Comparison of ENCODE assay signal across 28 cellular contexts in genomic region chr15:29633971-29634370, GRCh38.
"Had no signal": no experiment of that assay in that cellular context is flagged by ENCODE, and none has a peak within 500 bp of the region (broad histone marks: within the 10 kb centered on the region; RNA-seq: fewer than 3 reads in every experiment).

No MANE protein-coding gene starts in this region.

- FAIRE-seq: urothelium cell line had no signal

- H3K4me3 Mint-ChIP-seq: stimulated activated effector memory CD8-positive, alpha-beta T cell treated with anti-CD3 and anti-CD28 coated beads, Interleukin-12 subunit alpha, Interleukin-12 subunit beta, amount 100 ng/mL, for 72 hours; stimulated activated memory B cell treated with anti-CD40 and anti-IgM and Interleukin-4, amounts not matched to agents 10 μg/mL and 1 μg/mL and 100 μg/mL, for 72 hours; stimulated activated naive B cell treated with anti-CD40 and anti-IgM and Interleukin-4, amounts not matched to agents 10 μg/mL and 1 μg/mL and 100 μg/mL, for 72 hours; stimulated activated naive CD8-positive, alpha-beta T cell treated with anti-CD3 and anti-CD28 coated beads, Interleukin-15, amount 100 ng/mL, for 72 hours; stimulated activated naive CD8-positive, alpha-beta T cell treated with anti-CD3 and anti-CD28 coated beads, Interleukin-15, Interleukin-2, amounts not matched to agents 100 ng/mL and 50 ng/mL, for 24 hours; type B pancreatic cell had no signal

- H3K27me3 ChIP-seq: testis, thyroid gland, tibial nerve, transverse colon, upper lobe of left lung, upper lobe of right lung, uterus had no signal

- DNase-seq: stimulated activated CD4-positive, alpha-beta T cell treated with anti-CD3 and anti-CD28 coated beads, Interleukin-2, amount 100 ng/mL, for 48 hours; stimulated activated CD4-positive, alpha-beta T cell treated with anti-CD3 and anti-CD28 coated beads, Interleukin-4, amount 100 ng/mL, for 1 hour; stimulated activated CD4-positive, alpha-beta T cell treated with anti-CD3 and anti-CD28 coated beads, Interleukin-4, amount 100 ng/mL, for 24 hours; stimulated activated CD4-positive, alpha-beta T cell treated with anti-CD3 and anti-CD28 coated beads, Interleukin-4, amount 100 ng/mL, for 4 hours; stimulated activated CD8-positive, alpha-beta memory T cell treated with anti-CD3 and anti-CD28 coated beads, Interleukin-4, amount 100 ng/mL, for 48 hours; stimulated activated naive B cell treated with anti-CD40 and anti-IgM and Interleukin-4, amounts not matched to agents 10 μg/mL and 1 μg/mL and 100 μg/mL, for 72 hours; stimulated activated naive CD4-positive, alpha-beta T cell; stimulated activated naive CD4-positive, alpha-beta T cell treated with Interleukin-2 at 50 U/mL for 16 hours; stimulated activated naive CD8-positive, alpha-beta T cell treated with anti-CD3 and anti-CD28 coated beads, Interleukin-15, amount 100 ng/mL, for 72 hours; stimulated activated naive CD8-positive, alpha-beta T cell treated with anti-CD3 and anti-CD28 coated beads, Interleukin-15, Interleukin-2, amounts not matched to agents 100 U/mL and 50 U/mL, for 24 hours; stomach; substantia nigra; testis; thyroid gland; tibial artery; transverse colon; trophoblast cell; upper lobe of left lung; upper lobe of right lung; uterus had no signal

- H3K36me3 Mint-ChIP-seq: stimulated activated effector memory CD8-positive, alpha-beta T cell treated with anti-CD3 and anti-CD28 coated beads, Interleukin-12 subunit alpha, Interleukin-12 subunit beta, amount 100 ng/mL, for 72 hours; stimulated activated memory B cell treated with anti-CD40 and anti-IgM and Interleukin-4, amounts not matched to agents 10 μg/mL and 1 μg/mL and 100 μg/mL, for 72 hours; stimulated activated naive B cell treated with anti-CD40 and anti-IgM and Interleukin-4, amounts not matched to agents 10 μg/mL and 1 μg/mL and 100 μg/mL, for 72 hours; type B pancreatic cell had no signal

- H3K36me3 ChIP-seq: stomach, suprapubic skin, thoracic aorta, thyroid gland, tibial artery, tibial nerve, transverse colon, upper lobe of left lung, upper lobe of right lung, uterus had no signal

- H3K27ac Mint-ChIP-seq: stimulated activated effector memory CD8-positive, alpha-beta T cell treated with anti-CD3 and anti-CD28 coated beads, Interleukin-12 subunit alpha, Interleukin-12 subunit beta, amount 100 ng/mL, for 72 hours; stimulated activated memory B cell treated with anti-CD40 and anti-IgM and Interleukin-4, amounts not matched to agents 10 μg/mL and 1 μg/mL and 100 μg/mL, for 72 hours; stimulated activated naive B cell treated with anti-CD40 and anti-IgM and Interleukin-4, amounts not matched to agents 10 μg/mL and 1 μg/mL and 100 μg/mL, for 72 hours; stimulated activated naive CD8-positive, alpha-beta T cell treated with anti-CD3 and anti-CD28 coated beads, Interleukin-15, amount 100 ng/mL, for 72 hours; stimulated activated naive CD8-positive, alpha-beta T cell treated with anti-CD3 and anti-CD28 coated beads, Interleukin-15, Interleukin-2, amounts not matched to agents 100 ng/mL and 50 ng/mL, for 24 hours; type B pancreatic cell had no signal

- H3K27me3 Mint-ChIP-seq: stimulated activated naive B cell treated with anti-CD40 and anti-IgM and Interleukin-4, amounts not matched to agents 10 μg/mL and 1 μg/mL and 100 μg/mL, for 72 hours had no signal

- H3K4me3 ChIP-seq: stomach, suprapubic skin, testis, thoracic aorta, thyroid gland, tibial artery, tibial nerve, transverse colon, upper lobe of left lung, upper lobe of right lung, uterus had no signal

- ATAC-seq: stimulated activated effector memory CD8-positive, alpha-beta T cell treated with anti-CD3 and anti-CD28 coated beads, Interleukin-12 subunit alpha, Interleukin-12 subunit beta, amount 100 ng/mL, for 72 hours; stimulated activated memory B cell treated with anti-CD40 and anti-IgM and Interleukin-4, amounts not matched to agents 10 μg/mL and 1 μg/mL and 100 μg/mL, for 72 hours; stimulated activated naive B cell treated with anti-CD40 and anti-IgM and Interleukin-4, amounts not matched to agents 10 μg/mL and 1 μg/mL and 100 μg/mL, for 72 hours; stimulated activated naive CD8-positive, alpha-beta T cell treated with anti-CD3 and anti-CD28 coated beads, Interleukin-15, amount 100 ng/mL, for 72 hours; stimulated activated naive CD8-positive, alpha-beta T cell treated with anti-CD3 and anti-CD28 coated beads, Interleukin-15, Interleukin-2, amounts not matched to agents 100 U/mL and 50 U/mL, for 24 hours; upper lobe of right lung had no signal

- H3K4me1 Mint-ChIP-seq: stimulated activated effector memory CD8-positive, alpha-beta T cell treated with anti-CD3 and anti-CD28 coated beads, Interleukin-12 subunit alpha, Interleukin-12 subunit beta, amount 100 ng/mL, for 72 hours; stimulated activated memory B cell treated with anti-CD40 and anti-IgM and Interleukin-4, amounts not matched to agents 10 μg/mL and 1 μg/mL and 100 μg/mL, for 72 hours; stimulated activated naive B cell treated with anti-CD40 and anti-IgM and Interleukin-4, amounts not matched to agents 10 μg/mL and 1 μg/mL and 100 μg/mL, for 72 hours; stimulated activated naive CD8-positive, alpha-beta T cell treated with anti-CD3 and anti-CD28 coated beads, Interleukin-15, amount 100 ng/mL, for 72 hours had no signal

- H3K9me3 Mint-ChIP-seq: stimulated activated memory B cell treated with anti-CD40 and anti-IgM and Interleukin-4, amounts not matched to agents 10 μg/mL and 1 μg/mL and 100 μg/mL, for 72 hours; stimulated activated naive B cell treated with anti-CD40 and anti-IgM and Interleukin-4, amounts not matched to agents 10 μg/mL and 1 μg/mL and 100 μg/mL, for 72 hours; type B pancreatic cell had no signal

- H3K4me1 ChIP-seq: stomach, suprapubic skin, tibial artery, tibial nerve, upper lobe of right lung, uterus had no signal

- H3K9me3 ChIP-seq: stomach, suprapubic skin, testis, thoracic aorta, thyroid gland, tibial artery, transverse colon, upper lobe of left lung, upper lobe of right lung, uterus had no signal

- H3K27ac ChIP-seq: stomach, suprapubic skin, thoracic aorta, thyroid gland, tibial artery, tibial nerve, transverse colon, upper lobe of left lung, upper lobe of right lung, uterus had no signal
